In genomic region chr6:114523508-114523907, GRCh38 we compare ENCODE assay signal across 19 cellular contexts.
DNase-seq lines count a peak whose midpoint lies in the region; ATAC-seq, FAIRE-seq and TF ChIP-seq lines count a peak whose summit lies in the region.
"Had no signal": no experiment of that assay in that cellular context is flagged by ENCODE, and none has a peak within 500 bp of the region (broad histone marks: within the 10 kb centered on the region; RNA-seq: fewer than 3 reads in every experiment).

No MANE protein-coding gene starts in this region.

- H3K27ac Mint-ChIP-seq in neural progenitor cell, result peak overlapping the region; percentile 23
- H3K27ac Mint-ChIP-seq: CD4-positive, alpha-beta T cell had no signal

- H3K36me3 ChIP-seq in OCI-LY3 (replicated peaks; ENCODE audit: low read depth, low read length), result peaks cover 2% of the 10 kb centered on the region
- no peaks in the 10 kb centered on the region for H3K36me3 ChIP-seq in neural progenitor cell

- H3K9me3 ChIP-seq in OCI-LY3 (ENCODE audit: insufficient read depth, low read length), result no peaks in the 10 kb centered on the region
- no peaks in the 10 kb centered on the region for H3K9me3 ChIP-seq in neural progenitor cell (ENCODE audit: low read depth)
- H3K9me3 ChIP-seq: A549, Caco-2 had no signal

- no peaks in the 10 kb centered on the region for H3K27me3 ChIP-seq in OCI-LY3 (ENCODE audit: low read depth, low read length)
- H3K27me3 ChIP-seq in neural progenitor cell, result no peaks in the 10 kb centered on the region

- H3K27me3 Mint-ChIP-seq in neural progenitor cell (ENCODE audit: insufficient read depth, low read depth), result no peaks in the 10 kb centered on the region
- H3K27me3 Mint-ChIP-seq: CD4-positive, alpha-beta T cell had no signal

- no peaks in the 10 kb centered on the region for H3F3A ChIP-seq in neural progenitor cell (ENCODE audit: low read depth)

- no peak for DNase-seq in neural progenitor cell (ENCODE audit: low spot score)
- DNase-seq in NCI-H345 treated with DMSO at 0.1 percent for 48 hours (lab: John Stamatoyannopoulos, UW; ENCODE audit: unreplicated experiment), result no peak
- DNase-seq in epidermal melanocyte (ENCODE audit: insufficient read length, low spot score), result no peak
- no peak for DNase-seq in RCC 7860 (ENCODE audit: low spot score)
- DNase-seq: AML-193; Caco-2; CD4-positive, alpha-beta T cell; HCEC 1CT had no signal

- H3K27ac ChIP-seq in OCI-LY3 (ENCODE audit: low read length) (peak overlapping the region; percentile 99; the same call in 1 of the 2 replicates), neural progenitor cell (no peak overlapping the region)
- H3K27ac ChIP-seq: 22Rv1, A549, C4-2B, HL-60, KMS-11 had no signal

- H3K4me2 ChIP-seq in OCI-LY3 (ENCODE audit: low read length) (no peak overlapping the region), neural progenitor cell (peak overlapping the region; percentile 8)
- H3K4me2 ChIP-seq: A549, KMS-11 had no signal

- TF ChIP-seq CTCF in OCI-LY3 (IDR thresholded peaks at IDR 0.05; ENCODE audit: low read depth, low read length) (no peak), neural progenitor cell (IDR thresholded peaks at IDR 0.05) (no peak)

- H2AFZ ChIP-seq in OCI-LY3 (ENCODE audit: low read depth, low read length) (peak overlapping the region; percentile 45; the same call in 1 of the 2 replicates), neural progenitor cell (replicated peaks) (peak overlapping the region; percentile 65)

- peak; percentile 18 for ATAC-seq in GM19467 (IDR thresholded peaks at IDR 0.05; ENCODE audit: unreplicated experiment)
- ATAC-seq: A549, GM12878 had no signal

- H3K4me3 ChIP-seq in GM08714 (ENCODE audit: low read length), result peak overlapping the region; percentile 25; the same call in 1 of the 2 replicates
- H3K4me3 ChIP-seq in OCI-LY3 (ENCODE audit: low read length), result no peak overlapping the region
- no peak overlapping the region for H3K4me3 ChIP-seq in neural progenitor cell
- H3K4me3 ChIP-seq: A549, GM12878 had no signal

- peaks cover 2% of the 10 kb centered on the region for H3K4me1 Mint-ChIP-seq in neural progenitor cell

- no peaks in the 10 kb centered on the region for H3K9me3 Mint-ChIP-seq in neural progenitor cell

- H3K79me2 ChIP-seq in OCI-LY3 (ENCODE audit: low read length) (no peaks in the 10 kb centered on the region), neural progenitor cell (ENCODE audit: low read depth) (no peaks in the 10 kb centered on the region)

- H3K4me1 ChIP-seq in OCI-LY3 (ENCODE audit: low read length) (peaks cover 56% of the 10 kb centered on the region), neural progenitor cell (peaks cover 21% of the 10 kb centered on the region)
- H3K4me1 ChIP-seq: A549, Caco-2 had no signal

- no peaks in the 10 kb centered on the region for H3K36me3 Mint-ChIP-seq in neural progenitor cell

- no peak overlapping the region for H3K9ac ChIP-seq in OCI-LY3 (ENCODE audit: low read length)
- H3K9ac ChIP-seq in neural progenitor cell, result no peak overlapping the region
- H3K9ac ChIP-seq: KMS-11 had no signal

- FAIRE-seq in RCC 7860 (lab: Jason Lieb, UNC), result no peak
- FAIRE-seq: A549, D721Med, G401.6, GM12878 had no signal

- H3K4me3 Mint-ChIP-seq in neural progenitor cell, result no peak overlapping the region
- H3K4me3 Mint-ChIP-seq: CD4-positive, alpha-beta T cell had no signal

- no peaks in the 10 kb centered on the region for H4K20me1 ChIP-seq in OCI-LY3 (ENCODE audit: insufficient read depth, low read length)
- no peaks in the 10 kb centered on the region for H4K20me1 ChIP-seq in neural progenitor cell (ENCODE audit: low read depth)
